Comparison of ENCODE assay signal across 1 cellular context in the genomic region with DNA sequence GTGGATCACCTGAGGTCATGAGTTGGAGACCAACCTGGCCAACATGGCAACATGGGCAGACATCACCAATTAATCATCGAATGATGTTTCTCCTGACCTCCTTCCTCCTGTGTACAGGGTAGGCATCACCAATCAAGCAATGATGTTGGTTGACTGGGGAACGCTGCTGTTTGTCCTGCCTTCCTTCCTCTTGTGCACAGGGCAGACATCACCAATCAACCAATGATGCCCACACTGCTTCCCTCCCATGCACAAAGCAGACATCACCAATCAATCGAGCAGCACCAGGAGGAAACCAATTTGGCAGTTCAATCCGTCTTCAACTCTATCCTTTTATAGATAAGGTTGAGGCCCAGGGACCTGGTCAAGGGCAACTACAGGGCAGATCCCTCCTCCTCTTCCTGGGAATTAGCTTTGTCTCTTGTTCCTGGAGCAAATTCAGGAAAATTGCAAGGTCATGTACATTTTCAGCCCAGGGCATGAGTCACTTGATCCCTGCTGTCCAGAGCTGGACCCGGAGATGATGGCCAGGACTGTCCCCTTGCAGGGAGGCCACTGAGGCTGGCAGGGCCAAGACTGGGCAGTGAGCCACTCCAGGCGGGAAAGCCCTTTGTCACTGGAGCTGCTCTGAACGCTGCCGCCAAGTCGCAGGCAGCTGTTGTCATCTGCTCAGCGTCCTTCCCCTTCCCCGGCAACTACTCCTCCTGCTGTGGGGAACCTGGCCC.
A peak's percentile ranks its signal among the peaks of the same experiment; 100 is the strongest.
TF ChIP-seq lines count a peak whose summit lies in the region.

No MANE protein-coding gene starts in this region.

TF ChIP-seq in HEK293, 187 proteins besides CTCF, POLR2A, EP300 and RAD21 (continued from another document):
- TF ChIP-seq, protein P1, sequence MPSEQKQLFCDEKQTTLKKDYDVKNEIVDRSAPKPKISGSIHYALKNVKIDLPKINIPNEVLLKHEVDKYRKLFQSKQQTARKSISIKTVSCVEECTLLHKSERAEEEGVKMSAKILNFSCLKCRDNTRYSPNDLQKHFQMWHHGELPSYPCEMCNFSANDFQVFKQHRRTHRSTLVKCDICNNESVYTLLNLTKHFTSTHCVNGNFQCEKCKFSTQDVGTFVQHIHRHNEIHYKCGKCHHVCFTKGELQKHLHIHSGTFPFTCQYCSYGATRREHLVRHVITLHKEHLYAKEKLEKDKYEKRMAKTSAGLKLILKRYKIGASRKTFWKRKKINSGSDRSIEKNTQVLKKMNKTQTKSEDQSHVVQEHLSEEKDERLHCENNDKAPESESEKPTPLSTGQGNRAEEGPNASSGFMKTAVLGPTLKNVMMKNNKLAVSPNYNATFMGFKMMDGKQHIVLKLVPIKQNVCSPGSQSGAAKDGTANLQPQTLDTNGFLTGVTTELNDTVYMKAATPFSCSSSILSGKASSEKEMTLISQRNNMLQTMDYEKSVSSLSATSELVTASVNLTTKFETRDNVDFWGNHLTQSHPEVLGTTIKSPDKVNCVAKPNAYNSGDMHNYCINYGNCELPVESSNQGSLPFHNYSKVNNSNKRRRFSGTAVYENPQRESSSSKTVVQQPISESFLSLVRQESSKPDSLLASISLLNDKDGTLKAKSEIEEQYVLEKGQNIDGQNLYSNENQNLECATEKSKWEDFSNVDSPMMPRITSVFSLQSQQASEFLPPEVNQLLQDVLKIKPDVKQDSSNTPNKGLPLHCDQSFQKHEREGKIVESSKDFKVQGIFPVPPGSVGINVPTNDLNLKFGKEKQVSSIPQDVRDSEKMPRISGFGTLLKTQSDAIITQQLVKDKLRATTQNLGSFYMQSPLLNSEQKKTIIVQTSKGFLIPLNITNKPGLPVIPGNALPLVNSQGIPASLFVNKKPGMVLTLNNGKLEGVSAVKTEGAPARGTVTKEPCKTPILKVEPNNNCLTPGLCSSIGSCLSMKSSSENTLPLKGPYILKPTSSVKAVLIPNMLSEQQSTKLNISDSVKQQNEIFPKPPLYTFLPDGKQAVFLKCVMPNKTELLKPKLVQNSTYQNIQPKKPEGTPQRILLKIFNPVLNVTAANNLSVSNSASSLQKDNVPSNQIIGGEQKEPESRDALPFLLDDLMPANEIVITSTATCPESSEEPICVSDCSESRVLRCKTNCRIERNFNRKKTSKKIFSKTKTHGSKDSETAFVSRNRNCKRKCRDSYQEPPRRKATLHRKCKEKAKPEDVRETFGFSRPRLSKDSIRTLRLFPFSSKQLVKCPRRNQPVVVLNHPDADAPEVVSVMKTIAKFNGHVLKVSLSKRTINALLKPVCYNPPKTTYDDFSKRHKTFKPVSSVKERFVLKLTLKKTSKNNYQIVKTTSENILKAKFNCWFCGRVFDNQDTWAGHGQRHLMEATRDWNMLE (tag by site-specific recombination; conservative IDR thresholded peaks at IDR 0.05; ENCODE audit: low read depth), result 0 out of 2 replicates have a peak, but pooled peaks have one; percentile 35
- TF ChIP-seq ZNF658 (tag by site-specific recombination; IDR thresholded peaks at IDR 0.05) (no peak), ZBTB21 (tag by site-specific recombination; IDR thresholded peaks at IDR 0.05) (no peak), ZBTB17 (tag by site-specific recombination; IDR thresholded peaks at IDR 0.05) (peak; percentile 100), ZNF629 (tag by site-specific recombination; IDR thresholded peaks at IDR 0.05) (0 out of 2 replicates have a peak, but pooled peaks have one; percentile 12), ZNF510 (tag by site-specific recombination; IDR thresholded peaks at IDR 0.05; ENCODE audit: insufficient replicate concordance) (no peak), ZNF266 (tag by site-specific recombination; IDR thresholded peaks at IDR 0.05; ENCODE audit: low read depth) (no peak), SP7 (tag by site-specific recombination; IDR thresholded peaks at IDR 0.05) (0 out of 2 replicates have a peak, but pooled peaks have one; percentile 32), ZNF776 (tag by site-specific recombination; IDR thresholded peaks at IDR 0.05; ENCODE audit: borderline replicate concordance) (no peak), ZEB2 (tag by site-specific recombination; IDR thresholded peaks at IDR 0.05) (no peak), ZNF223 (tag by site-specific recombination; IDR thresholded peaks at IDR 0.05) (no peak), ZNF350 (tag by site-specific recombination; IDR thresholded peaks at IDR 0.05) (no peak)
- TF ChIP-seq, protein P2, sequence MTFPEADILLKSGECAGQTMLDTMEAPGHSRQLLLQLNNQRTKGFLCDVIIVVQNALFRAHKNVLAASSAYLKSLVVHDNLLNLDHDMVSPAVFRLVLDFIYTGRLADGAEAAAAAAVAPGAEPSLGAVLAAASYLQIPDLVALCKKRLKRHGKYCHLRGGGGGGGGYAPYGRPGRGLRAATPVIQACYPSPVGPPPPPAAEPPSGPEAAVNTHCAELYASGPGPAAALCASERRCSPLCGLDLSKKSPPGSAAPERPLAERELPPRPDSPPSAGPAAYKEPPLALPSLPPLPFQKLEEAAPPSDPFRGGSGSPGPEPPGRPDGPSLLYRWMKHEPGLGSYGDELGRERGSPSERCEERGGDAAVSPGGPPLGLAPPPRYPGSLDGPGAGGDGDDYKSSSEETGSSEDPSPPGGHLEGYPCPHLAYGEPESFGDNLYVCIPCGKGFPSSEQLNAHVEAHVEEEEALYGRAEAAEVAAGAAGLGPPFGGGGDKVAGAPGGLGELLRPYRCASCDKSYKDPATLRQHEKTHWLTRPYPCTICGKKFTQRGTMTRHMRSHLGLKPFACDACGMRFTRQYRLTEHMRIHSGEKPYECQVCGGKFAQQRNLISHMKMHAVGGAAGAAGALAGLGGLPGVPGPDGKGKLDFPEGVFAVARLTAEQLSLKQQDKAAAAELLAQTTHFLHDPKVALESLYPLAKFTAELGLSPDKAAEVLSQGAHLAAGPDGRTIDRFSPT (tag by site-specific recombination; IDR thresholded peaks at IDR 0.05), result no peak
- TF ChIP-seq, protein P3, sequence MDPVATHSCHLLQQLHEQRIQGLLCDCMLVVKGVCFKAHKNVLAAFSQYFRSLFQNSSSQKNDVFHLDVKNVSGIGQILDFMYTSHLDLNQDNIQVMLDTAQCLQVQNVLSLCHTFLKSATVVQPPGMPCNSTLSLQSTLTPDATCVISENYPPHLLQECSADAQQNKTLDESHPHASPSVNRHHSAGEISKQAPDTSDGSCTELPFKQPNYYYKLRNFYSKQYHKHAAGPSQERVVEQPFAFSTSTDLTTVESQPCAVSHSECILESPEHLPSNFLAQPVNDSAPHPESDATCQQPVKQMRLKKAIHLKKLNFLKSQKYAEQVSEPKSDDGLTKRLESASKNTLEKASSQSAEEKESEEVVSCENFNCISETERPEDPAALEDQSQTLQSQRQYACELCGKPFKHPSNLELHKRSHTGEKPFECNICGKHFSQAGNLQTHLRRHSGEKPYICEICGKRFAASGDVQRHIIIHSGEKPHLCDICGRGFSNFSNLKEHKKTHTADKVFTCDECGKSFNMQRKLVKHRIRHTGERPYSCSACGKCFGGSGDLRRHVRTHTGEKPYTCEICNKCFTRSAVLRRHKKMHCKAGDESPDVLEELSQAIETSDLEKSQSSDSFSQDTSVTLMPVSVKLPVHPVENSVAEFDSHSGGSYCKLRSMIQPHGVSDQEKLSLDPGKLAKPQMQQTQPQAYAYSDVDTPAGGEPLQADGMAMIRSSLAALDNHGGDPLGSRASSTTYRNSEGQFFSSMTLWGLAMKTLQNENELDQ (tag by site-specific recombination; IDR thresholded peaks at IDR 0.05; ENCODE audit: low read depth), result no peak
- TF ChIP-seq, protein P4, sequence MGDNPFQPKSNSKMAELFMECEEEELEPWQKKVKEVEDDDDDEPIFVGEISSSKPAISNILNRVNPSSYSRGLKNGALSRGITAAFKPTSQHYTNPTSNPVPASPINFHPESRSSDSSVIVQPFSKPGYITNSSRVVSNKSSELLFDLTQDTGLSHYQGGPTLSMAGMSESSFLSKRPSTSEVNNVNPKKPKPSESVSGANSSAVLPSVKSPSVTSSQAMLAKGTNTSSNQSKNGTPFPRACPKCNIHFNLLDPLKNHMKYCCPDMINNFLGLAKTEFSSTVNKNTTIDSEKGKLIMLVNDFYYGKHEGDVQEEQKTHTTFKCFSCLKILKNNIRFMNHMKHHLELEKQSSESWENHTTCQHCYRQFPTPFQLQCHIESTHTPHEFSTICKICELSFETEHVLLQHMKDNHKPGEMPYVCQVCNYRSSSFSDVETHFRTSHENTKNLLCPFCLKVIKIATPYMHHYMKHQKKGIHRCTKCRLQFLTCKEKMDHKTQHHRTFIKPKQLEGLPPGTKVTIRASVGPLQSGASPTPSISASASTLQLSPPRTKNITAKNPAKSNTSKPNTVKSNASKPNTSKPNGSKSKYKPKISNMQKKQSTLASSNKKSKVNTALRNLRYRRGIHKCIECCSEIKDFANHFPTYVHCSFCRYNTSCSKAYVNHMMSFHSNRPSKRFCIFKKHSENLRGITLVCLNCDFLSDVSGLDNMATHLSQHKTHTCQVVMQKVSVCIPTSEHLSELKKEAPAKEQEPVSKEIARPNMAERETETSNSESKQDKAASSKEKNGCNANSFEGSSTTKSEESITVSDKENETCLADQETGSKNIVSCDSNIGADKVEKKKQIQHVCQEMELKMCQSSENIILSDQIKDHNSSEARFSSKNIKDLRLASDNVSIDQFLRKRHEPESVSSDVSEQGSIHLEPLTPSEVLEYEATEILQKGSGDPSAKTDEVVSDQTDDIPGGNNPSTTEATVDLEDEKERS (tag by site-specific recombination; IDR thresholded peaks at IDR 0.05), result peak; percentile 56; the same call in 1 of the 2 replicates
